9 cellular contexts compared by ENCODE assay signal in the genomic region with DNA sequence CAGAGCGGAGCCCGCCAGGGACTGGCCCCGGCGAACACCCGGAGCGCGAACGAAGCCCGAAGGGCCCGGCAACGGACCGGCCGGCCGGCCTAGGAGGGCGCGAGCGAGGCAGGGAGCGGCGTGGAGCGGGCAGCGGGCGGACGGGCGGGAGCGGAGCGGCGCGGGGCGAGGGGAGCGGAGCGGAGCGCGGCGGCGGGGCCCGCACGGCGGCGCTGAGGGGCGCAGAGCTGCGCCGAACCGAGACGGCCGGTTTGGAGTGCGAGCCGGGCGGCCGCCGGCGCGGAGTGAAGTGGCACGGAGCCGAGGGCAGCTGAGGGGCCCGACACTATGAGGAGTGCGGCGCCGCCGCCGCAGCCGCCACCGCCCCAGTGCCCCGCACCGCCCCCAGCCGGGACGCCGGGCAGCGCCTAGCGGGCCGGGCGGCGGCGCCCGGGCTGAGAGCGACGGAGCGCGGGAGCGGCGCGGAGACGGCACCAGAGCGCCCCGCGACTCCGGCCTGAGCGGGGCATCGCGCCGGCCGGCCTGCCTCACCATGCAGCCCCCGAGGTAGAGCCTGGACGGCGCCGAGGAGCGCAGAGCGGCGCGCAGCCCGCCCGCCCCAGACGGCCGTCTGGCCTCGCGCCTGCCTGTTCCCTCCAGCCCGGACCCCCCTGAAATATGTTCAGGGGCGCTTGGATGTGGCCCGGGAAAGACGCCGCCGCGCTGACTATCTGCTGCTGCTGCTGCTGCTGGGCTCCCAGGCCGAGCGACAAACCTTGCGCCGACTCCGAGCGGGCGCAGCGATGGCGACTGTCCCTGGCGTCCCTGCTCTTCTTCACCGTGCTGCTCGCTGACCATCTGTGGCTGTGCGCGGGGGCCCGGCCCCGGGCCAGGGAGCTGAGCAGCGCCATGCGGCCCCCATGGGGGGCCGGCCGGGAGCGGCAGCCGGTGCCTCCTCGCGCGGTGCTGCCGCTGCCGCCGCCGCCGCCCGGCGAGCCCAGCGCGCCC. TPM values are rescaled to one million over a fixed set of nuclear protein-coding genes. Genes with fewer than 3 reads are reported as not detected.
DNase-seq lines count a peak whose midpoint lies in the region; ATAC-seq and TF ChIP-seq lines count a peak whose summit lies in the region.
"Had no signal": no experiment of that assay in that cellular context is flagged by ENCODE, and none has a peak within 500 bp of the region (broad histone marks: within the 10 kb centered on the region; RNA-seq: fewer than 3 reads in every experiment).

No MANE protein-coding gene starts in this region.

- H3K79me1 ChIP-seq in mesendoderm (ENCODE audit: low read length): no peaks in the 10 kb centered on the region

- intact Hi-C loops in Right ventricle myocardium inferior (cut with DNase I) (loop anchor here (5.0 kb wide), 2 partner anchors 112 to 507 kb away; partner anchors contain the start of gene EDA), breast epithelium (cut with DNase I; ENCODE audit: low total_unique reads) (no loop called here), uterus (cut with DNase I; ENCODE audit: low total_unique reads) (no loop called here)

- H3K79me2 ChIP-seq in mesendoderm (ENCODE audit: control insufficient read depth, insufficient read depth, low read length): no peaks in the 10 kb centered on the region

- H3K27me3 Mint-ChIP-seq in effector memory CD8-positive, alpha-beta T cell: peaks cover 12 to 43% of the 10 kb centered on the region in 2 donors

- no peaks in the 10 kb centered on the region for H3K4me1 Mint-ChIP-seq in effector memory CD8-positive, alpha-beta T cell (ENCODE audit: low read depth in 2 of 2)

- H4K5ac ChIP-seq in mesendoderm (ENCODE audit: low read length): no peak overlapping the region

- no peak overlapping the region for H2BK15ac ChIP-seq in mesendoderm (replicated peaks; ENCODE audit: low read depth)

- H3K27ac Mint-ChIP-seq in effector memory CD8-positive, alpha-beta T cell: no peak overlapping the region
- H3K27ac Mint-ChIP-seq: naive B cell had no signal

- peak overlapping the region in 1 of 2 donors; percentile 42 for H3K4me3 Mint-ChIP-seq in effector memory CD8-positive, alpha-beta T cell

- no peak overlapping the region for H3K23ac ChIP-seq in mesendoderm (ENCODE audit: low read length)

- H2BK120ac ChIP-seq in mesendoderm (ENCODE audit: low read depth, low read length): no peak overlapping the region

- no peaks in the 10 kb centered on the region for H3K36me3 Mint-ChIP-seq in effector memory CD8-positive, alpha-beta T cell (ENCODE audit: insufficient read depth)
- H3K36me3 Mint-ChIP-seq: naive B cell had no signal

- H3K18ac ChIP-seq in mesendoderm (ENCODE audit: low read length): peak overlapping the region; percentile 41

- H3K4ac ChIP-seq in mesendoderm (ENCODE audit: low read depth, low read length): no peak overlapping the region

- no peak for ATAC-seq in Right ventricle myocardium inferior
- ATAC-seq in effector memory CD8-positive, alpha-beta T cell (replicated peaks): no peak

- H3K36me3 ChIP-seq in cardiac muscle cell (no peaks in the 10 kb centered on the region), breast epithelium (no peaks in the 10 kb centered on the region), mesendoderm (ENCODE audit: control insufficient read depth, insufficient read depth, low read length) (no peaks in the 10 kb centered on the region), uterus (no peaks in the 10 kb centered on the region)

- no peak overlapping the region for H4K8ac ChIP-seq in mesendoderm (ENCODE audit: low read depth, low read length)

- H3K27me3 ChIP-seq in cardiac muscle cell: peaks cover 33% of the 10 kb centered on the region
- H3K27me3 ChIP-seq in breast epithelium: peaks cover 4 to 70% of the 10 kb centered on the region in 2 donors
- no peaks in the 10 kb centered on the region for H3K27me3 ChIP-seq in mesendoderm (ENCODE audit: insufficient read depth, low read length, poor library complexity)
- peaks cover 0 to 9% of the 10 kb centered on the region in 2 donors for H3K27me3 ChIP-seq in uterus

- no peaks in the 10 kb centered on the region for H3K9me3 Mint-ChIP-seq in effector memory CD8-positive, alpha-beta T cell

- peak overlapping the region; percentile 75 for H3K56ac ChIP-seq in mesendoderm (ENCODE audit: low read length)

- H3K27ac ChIP-seq in cardiac muscle cell (no peak overlapping the region), breast epithelium (no peak overlapping the region), mesendoderm (ENCODE audit: low read depth, low read length) (no peak overlapping the region), uterus (no peak overlapping the region)

- H2BK5ac ChIP-seq in mesendoderm (ENCODE audit: low read length): no peak overlapping the region

- TF ChIP-seq CTCF in cardiac muscle cell (IDR thresholded peaks at IDR 0.05; ENCODE audit: low read depth, low read length): no peak
- no peak for TF ChIP-seq CTCF in breast epithelium (IDR thresholded peaks at IDR 0.05)
- TF ChIP-seq CTCF in uterus (IDR thresholded peaks at IDR 0.05): no peak

- no CpG with 5 or more reads among the region's 146 CpGs for WGBS in mesendoderm (ENCODE audit: extremely low coverage, insufficient coverage, low lambda C conversion rate)

- peak overlapping the region; percentile 52 for H3K4me2 ChIP-seq in mesendoderm (ENCODE audit: low read length)

- no peaks in the 10 kb centered on the region for H3K9me3 ChIP-seq in cardiac muscle cell (ENCODE audit: low read depth)
- H3K9me3 ChIP-seq in breast epithelium: peaks cover 0 to 8% of the 10 kb centered on the region in 2 donors
- H3K9me3 ChIP-seq in uterus: no peaks in the 10 kb centered on the region

- DNase-seq in cardiac muscle cell (ENCODE audit: low read depth in 1 of 2, low spot score in 1 of 2) (peak in 1 of 2 donors; percentile 36), Right ventricle myocardium inferior (ENCODE audit: missing footprints) (no peak), breast epithelium (ENCODE audit: low spot score in 2 of 2) (no peak), mesendoderm (no peak), uterus (no peak), RPMI8226 (no peak), mucosa of gallbladder (ENCODE audit: low spot score) (no peak)
- DNase-seq in effector memory CD8-positive, alpha-beta T cell: no peak
- DNase-seq: naive B cell had no signal

- H2AK5ac ChIP-seq in mesendoderm (ENCODE audit: low read length): no peak overlapping the region

- H3K4me3 ChIP-seq in cardiac muscle cell (peak overlapping the region; percentile 45), breast epithelium (peak overlapping the region; percentile 44 to 70 (median 56)), mesendoderm (ENCODE audit: low read length) (peak overlapping the region; percentile 21), uterus (peak overlapping the region; percentile 25 to 36)

- peak overlapping the region; percentile 65 for H3K9ac ChIP-seq in mesendoderm (ENCODE audit: low read length)

- H3K4me1 ChIP-seq in cardiac muscle cell (ENCODE audit: low read depth) (no peaks in the 10 kb centered on the region), breast epithelium (peaks cover 0 to 3% of the 10 kb centered on the region in 2 donors), mesendoderm (ENCODE audit: control insufficient read depth, low read depth, low read length) (no peaks in the 10 kb centered on the region), uterus (no peaks in the 10 kb centered on the region)

- no peak for TF ChIP-seq POLR2A in breast epithelium (IDR thresholded peaks at IDR 0.05)
- no peak for TF ChIP-seq POLR2A in uterus (IDR thresholded peaks at IDR 0.05)

RNA-seq across cellular contexts. Expression of gene NALF2, which starts 0.8 kb away (rescaled TPM):
- total RNA-seq in cardiac muscle cell (0.30 and 0.32 TPM in 2 replicates), Right ventricle myocardium inferior (41.1 TPM), breast epithelium (under 1 TPM in 2 of 3 donors, not detected in 1; 0.33 to 0.59 TPM), uterus (under 1 TPM in 2 of 4 donors, not detected in 2; 0.35 to 0.58 TPM), mucosa of gallbladder (1.8 TPM)
- 0.33 TPM in 1 of 2 replicates, not detected in the other for polyA plus RNA-seq in cardiac muscle cell
- polyA plus RNA-seq in mesendoderm (2013, experiment 1 of 2): 4.4 TPM
- polyA plus RNA-seq in mesendoderm (2013, experiment 2 of 2): 4.7 TPM

Comparison
In these comparisons a context has a peak if more than half of its experiments do, and no peak if none do; other contexts are left out.
1. RNA of gene NALF2, which starts 0.8 kb away (total RNA-seq): 41.1 TPM in Right ventricle myocardium inferior (single experiment); 1.8 TPM in mucosa of gallbladder (single experiment), 0.35 to 0.58 TPM in uterus, 0.33 to 0.59 TPM in breast epithelium and 0.30 to 0.32 TPM in cardiac muscle cell; every median in the first group is over 10 times any median in the second.
2. Peak in every context shown above with its lines, with median percentiles within 50 percentile points of each other: H3K4me3 ChIP-seq.